24 cellular contexts compared by ENCODE assay signal in the genomic region with DNA sequence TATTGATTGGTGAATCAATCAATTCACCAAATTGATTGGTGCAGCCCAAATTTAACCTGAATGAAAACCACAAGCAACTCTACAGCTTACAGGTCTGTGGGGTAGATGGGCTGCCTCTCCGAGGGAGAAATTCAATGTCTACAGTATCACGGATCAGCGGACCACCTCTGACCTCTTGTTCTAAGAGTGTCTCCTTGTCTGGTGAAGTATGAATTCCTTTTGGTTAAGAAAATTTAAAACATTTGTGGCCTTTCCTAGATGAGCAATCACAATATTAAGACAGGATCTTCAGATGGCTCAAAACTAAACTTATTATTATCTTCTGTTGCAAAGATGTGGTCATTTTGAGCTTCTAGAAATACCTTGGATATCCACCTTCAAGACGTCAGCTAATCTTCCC.
DNase-seq lines count a peak whose midpoint lies in the region; ATAC-seq and TF ChIP-seq lines count a peak whose summit lies in the region.
"Had no signal": no experiment of that assay in that cellular context is flagged by ENCODE, and none has a peak within 500 bp of the region (broad histone marks: within the 10 kb centered on the region; RNA-seq: fewer than 3 reads in every experiment).

No MANE protein-coding gene starts in this region.

- no peaks in the 10 kb centered on the region for H3K27me3 ChIP-seq in brain microvascular endothelial cell (replicated peaks)
- H3K27me3 ChIP-seq: BE2C; BLaER1 treated with 17β-estradiol and CSF1 and Interleukin-3, amounts not matched to agents 10 nM and 100 nM had no signal

- no peaks in the 10 kb centered on the region for H3K9me3 Mint-ChIP-seq in stimulated activated naive CD8-positive, alpha-beta T cell treated with anti-CD3 and anti-CD28 coated beads, Interleukin-15, amount 100 ng/mL, for 72 hours
- H3K9me3 Mint-ChIP-seq: CD4-positive, alpha-beta T cell; CD8-positive, alpha-beta memory T cell; GM23338; H9 had no signal

- H3K4me3 ChIP-seq in brain microvascular endothelial cell (ENCODE audit: low read depth, low read length), result no peak overlapping the region
- H3K4me3 ChIP-seq: A549; BLaER1 treated with 17β-estradiol and CSF1 and Interleukin-3, amounts not matched to agents 10 nM and 100 nM; GM12878; GM23338 had no signal

- H3K4me1 Mint-ChIP-seq in stimulated activated naive CD8-positive, alpha-beta T cell treated with anti-CD3 and anti-CD28 coated beads, Interleukin-15, amount 100 ng/mL, for 72 hours, result no peaks in the 10 kb centered on the region
- H3K4me1 Mint-ChIP-seq: CD14-positive monocyte; CD8-positive, alpha-beta memory T cell; GM23338; H9 had no signal

- no peak overlapping the region for H3K4me3 Mint-ChIP-seq in stimulated activated naive CD8-positive, alpha-beta T cell treated with anti-CD3 and anti-CD28 coated beads, Interleukin-15, amount 100 ng/mL, for 72 hours
- H3K4me3 Mint-ChIP-seq: CD14-positive monocyte; CD4-positive, alpha-beta T cell; CD8-positive, alpha-beta memory T cell; GM23338; H9 had no signal

- H3K27me3 Mint-ChIP-seq in stimulated activated naive CD8-positive, alpha-beta T cell treated with anti-CD3 and anti-CD28 coated beads, Interleukin-15, amount 100 ng/mL, for 72 hours, result no peaks in the 10 kb centered on the region

- TF ChIP-seq CTCF in brain microvascular endothelial cell (IDR thresholded peaks at IDR 0.05; ENCODE audit: low read depth, low read length, missing control alignments), result no peak

- no peak overlapping the region for H3K27ac Mint-ChIP-seq in stimulated activated naive CD8-positive, alpha-beta T cell treated with anti-CD3 and anti-CD28 coated beads, Interleukin-15, amount 100 ng/mL, for 72 hours
- H3K27ac Mint-ChIP-seq: CD14-positive monocyte; CD4-positive, alpha-beta T cell; CD8-positive, alpha-beta memory T cell; GM23338; H9 had no signal

- ATAC-seq in stimulated activated naive CD8-positive, alpha-beta T cell treated with anti-CD3 and anti-CD28 coated beads, Interleukin-15, amount 100 ng/mL, for 72 hours, result no peak
- ATAC-seq in GM19324 (IDR thresholded peaks at IDR 0.05; ENCODE audit: low FRiP score, unreplicated experiment), result no peak
- ATAC-seq: A549, GM12878, GM23338, HCT116 had no signal

- peak overlapping the region; percentile 44 for H3K27ac ChIP-seq in brain microvascular endothelial cell
- H3K27ac ChIP-seq: A549; BLaER1 treated with 17β-estradiol and CSF1 and Interleukin-3, amounts not matched to agents 10 nM and 100 nM had no signal

- DNase-seq in brain microvascular endothelial cell (peak; percentile 22), glomerular visceral epithelial cell (ENCODE audit: extremely low spot score) (peak; percentile 16), left kidney (ENCODE audit: low read depth, low spot score) (peak; percentile 9), renal cortical epithelial cell (ENCODE audit: low read depth) (peak; percentile 57), DMS79 treated with DMSO at 0.1 percent for 48 hours (lab: John Stamatoyannopoulos, UW) (no peak)
- DNase-seq in stimulated activated naive CD8-positive, alpha-beta T cell treated with anti-CD3 and anti-CD28 coated beads, Interleukin-15, amount 100 ng/mL, for 72 hours, result no peak
- DNase-seq: 8988T; ACHN; AML-193; BE2C; Calu3; CD4-positive, alpha-beta T cell; CD8-positive, alpha-beta memory T cell; DMS53; EL; GDM1; H9 had no signal

- no peaks in the 10 kb centered on the region for H3K36me3 ChIP-seq in brain microvascular endothelial cell (replicated peaks)
- H3K36me3 ChIP-seq: BE2C; BLaER1 treated with 17β-estradiol and CSF1 and Interleukin-3, amounts not matched to agents 10 nM and 100 nM had no signal

- in situ Hi-C loops in brain microvascular endothelial cell (cut with HindIII; ENCODE audit: low pct_ligation_motif_present, low sequenced_read_pairs), result no loop called here

Comparison
In these comparisons a context has a peak if more than half of its experiments do, and no peak if none do; other contexts are left out.
1. DNase-seq: peak in brain microvascular endothelial cell (single experiment), glomerular visceral epithelial cell (single experiment), left kidney (single experiment) and renal cortical epithelial cell (single experiment); none in DMS79 treated with DMSO at 0.1 percent for 48 hours (single experiment) and stimulated activated naive CD8-positive, alpha-beta T cell treated with anti-CD3 and anti-CD28 coated beads, Interleukin-15, amount 100 ng/mL, for 72 hours (0 of 2).